In genomic region chr19:14115761-14116160, GRCh38 we compare ENCODE assay signal across 9 cellular contexts. TPM values are rescaled to one million over a fixed set of nuclear protein-coding genes. Genes with fewer than 3 reads are reported as not detected.
DNase-seq lines count a peak whose midpoint lies in the region; ATAC-seq and TF ChIP-seq lines count a peak whose summit lies in the region.
"Had no signal": no experiment of that assay in that cellular context is flagged by ENCODE, and none has a peak within 500 bp of the region (broad histone marks: within the 10 kb centered on the region; RNA-seq: fewer than 3 reads in every experiment).

No MANE protein-coding gene starts in this region.

- H3K4me3 ChIP-seq in ACC112 (ENCODE audit: low read depth, low read length) (peak overlapping the region; percentile 96), coronary artery (peak overlapping the region; percentile 98), neural cell (ENCODE audit: low read length) (peak overlapping the region; percentile 81)

- no peak overlapping the region for H3K9ac ChIP-seq in neural cell (ENCODE audit: low read length)

- H3K36me3 ChIP-seq in ACC112 (ENCODE audit: insufficient read depth, low read length) (no peaks in the 10 kb centered on the region), neural cell (ENCODE audit: insufficient read depth, low read length) (no peaks in the 10 kb centered on the region)

- H3K36me3 Mint-ChIP-seq in HFFc6 (ENCODE audit: low read depth) = no peaks in the 10 kb centered on the region

- peaks cover 60% of the 10 kb centered on the region for H3K79me2 ChIP-seq in ACC112 (ENCODE audit: control insufficient read depth, insufficient read depth, low read length, unreplicated experiment)
- peaks cover 29% of the 10 kb centered on the region for H3K79me2 ChIP-seq in neural cell (replicated peaks; ENCODE audit: insufficient read depth, low read length)

- no peaks in the 10 kb centered on the region for H3F3A ChIP-seq in neural cell (ENCODE audit: insufficient read depth, low read length, poor library complexity, severe bottlenecking)

- H3K4me1 Mint-ChIP-seq in HFFc6 (ENCODE audit: low read depth) = peaks cover 48% of the 10 kb centered on the region

- no peak overlapping the region for H2AFZ ChIP-seq in ACC112 (ENCODE audit: low read length, unreplicated experiment)
- H2AFZ ChIP-seq in neural cell (ENCODE audit: low read depth, low read length) = no peak overlapping the region

- no peak for DNase-seq in HFFc6
- DNase-seq in coronary artery (ENCODE audit: low spot score) = no peak
- DNase-seq in AG08396 (ENCODE audit: low spot score) = no peak
- no peak for DNase-seq in GM20000 (ENCODE audit: low spot score)

- no peak for TF ChIP-seq CTCF in HFFc6 (IDR thresholded peaks at IDR 0.05)
- no peak for TF ChIP-seq CTCF in coronary artery (IDR thresholded peaks at IDR 0.05)
- no peak for TF ChIP-seq CTCF in neural cell (IDR thresholded peaks at IDR 0.05; ENCODE audit: poor library complexity, severe bottlenecking)
- TF ChIP-seq CTCF in GM20000 (IDR thresholded peaks at IDR 0.05; ENCODE audit: extremely low read depth, missing control alignments) = no peak

- H3K4me2 ChIP-seq in neural cell (ENCODE audit: low read length) = peak overlapping the region; percentile 91

- peak overlapping the region; percentile 55 for H3K27ac ChIP-seq in ACC112 (ENCODE audit: low read depth, low read length)
- H3K27ac ChIP-seq in coronary artery = peak overlapping the region; percentile 85 to 100
- no peak overlapping the region for H3K27ac ChIP-seq in neural cell (ENCODE audit: low read length)

- no peaks in the 10 kb centered on the region for H3K9me3 ChIP-seq in neural cell (ENCODE audit: low read length)

- TF ChIP-seq RAD21 in neural cell (conservative IDR thresholded peaks at IDR 0.05) = no peak

- H3K9me2 ChIP-seq in neural cell (ENCODE audit: insufficient read depth, low read length) = no peaks in the 10 kb centered on the region

- 0 out of 2 replicates have a peak, but pooled peaks cover 1% of the 10 kb centered on the region for H3K27me3 Mint-ChIP-seq in HFFc6 (ENCODE audit: insufficient read depth)

- peak overlapping the region; percentile 65 for H3K27ac Mint-ChIP-seq in HFFc6

- no peaks in the 10 kb centered on the region for H3K9me3 Mint-ChIP-seq in HFFc6

- TF ChIP-seq EP300 in neural cell (conservative IDR thresholded peaks at IDR 0.05; ENCODE audit: poor library complexity, severe bottlenecking) = no peak

- peaks cover 38% of the 10 kb centered on the region for H3K4me1 ChIP-seq in ACC112 (ENCODE audit: control insufficient read depth, insufficient read depth, low read length, unreplicated experiment)

- ATAC-seq in GM18505 (IDR thresholded peaks at IDR 0.05; ENCODE audit: unreplicated experiment) = no peak
- ATAC-seq in GM21515 (IDR thresholded peaks at IDR 0.05; ENCODE audit: unreplicated experiment) = no peak

- peak overlapping the region; percentile 90 for H3K4me3 Mint-ChIP-seq in HFFc6

- no peaks in the 10 kb centered on the region for H3K27me3 ChIP-seq in ACC112 (ENCODE audit: insufficient read depth, low read length)
- no peaks in the 10 kb centered on the region for H3K27me3 ChIP-seq in neural cell (ENCODE audit: insufficient read depth, low read depth, low read length)

- H4K20me1 ChIP-seq in neural cell (ENCODE audit: insufficient read depth) = no peaks in the 10 kb centered on the region

- no peak for TF ChIP-seq POLR2A in GM18505 (IDR thresholded peaks at IDR 0.05; ENCODE audit: borderline replicate concordance, extremely low read depth, insufficient read depth, insufficient read length)

TF ChIP-seq in neural cell, 6 proteins besides CTCF, POLR2A, EP300 and RAD21:
- TF ChIP-seq MXI1 (conservative IDR thresholded peaks at IDR 0.05; ENCODE audit: poor library complexity, severe bottlenecking) (no peak), EZH2 (IDR thresholded peaks at IDR 0.05; ENCODE audit: borderline replicate concordance, insufficient read depth, low read length, poor library complexity, severe bottlenecking) (no peak), SMC3 (conservative IDR thresholded peaks at IDR 0.05; ENCODE audit: poor library complexity) (no peak), POLR2AphosphoS5 (IDR thresholded peaks at IDR 0.05) (no peak), TAF1 (IDR thresholded peaks at IDR 0.05; ENCODE audit: low read depth) (no peak), REST (IDR thresholded peaks at IDR 0.05; ENCODE audit: borderline replicate concordance) (no peak)
TF ChIP-seq in neural cell: peak in this region for 0.

RNA-seq across cellular contexts. Expression of gene PRKACA, which starts 1.8 kb away (rescaled TPM):
- total RNA-seq in HFFc6 (2021; fragmentation: NEBNext Ultra II Directional; extraction: Animal tissue kit (Norgen Biotek cat#: 25700)) = 100 to 1,000 TPM; 137 to 170 (median 149) TPM
- polyA plus RNA-seq in neural cell = 11.7 and 28.1 TPM in 2 replicates
- 40.2 and 45.8 TPM in 2 replicates for polyA minus RNA-seq in neural cell

RNA-seq across cellular contexts. Expression of gene ASF1B, which starts 20.6 kb away (rescaled TPM):
- total RNA-seq in HFFc6 (2021; fragmentation: NEBNext Ultra II Directional; extraction: Animal tissue kit (Norgen Biotek cat#: 25700)) = 10 to 100 TPM; 11.0 to 22.8 (median 18.6) TPM
- polyA plus RNA-seq in neural cell = 0.32 and 0.34 TPM in 2 replicates
- polyA minus RNA-seq in neural cell = not detected in 2 replicates

RNA-seq across cellular contexts. Expression of gene SAMD1, which starts 25.2 kb away (rescaled TPM):
- total RNA-seq in HFFc6 (2021; fragmentation: NEBNext Ultra II Directional; extraction: Animal tissue kit (Norgen Biotek cat#: 25700)) = 10 to 100 TPM; 33.0 to 48.6 (median 35.9) TPM
- polyA plus RNA-seq in neural cell = 32.4 and 38.1 TPM in 2 replicates
- polyA minus RNA-seq in neural cell = 41.6 and 47.7 TPM in 2 replicates

RNA-seq across cellular contexts. Expression of gene C19orf67, which starts 30.2 kb away (rescaled TPM):
- not detected for total RNA-seq in HFFc6 (2021; fragmentation: NEBNext Ultra II Directional; extraction: Animal tissue kit (Norgen Biotek cat#: 25700))
- polyA plus RNA-seq in neural cell = not detected in 2 replicates
- polyA minus RNA-seq in neural cell = 1.3 TPM in 1 of 2 replicates, not detected in the other
- polyA plus RNA-seq: endothelial cell of umbilical vein had no signal

RNA-seq across cellular contexts. Expression of gene MISP3, which starts 43.2 kb away (rescaled TPM):
- total RNA-seq in HFFc6 (2021; fragmentation: NEBNext Ultra II Directional; extraction: Animal tissue kit (Norgen Biotek cat#: 25700)) = 1 to 10 TPM in 2 of 6 experiments, under 1 TPM in 4; 0.62 to 1.2 (median 0.88) TPM
- polyA plus RNA-seq in neural cell = 3.7 and 8.2 TPM in 2 replicates
- 2.2 and 2.4 TPM in 2 replicates for polyA minus RNA-seq in neural cell
